ENCODE assay signal across 23 cellular contexts in genomic region chr12:13606290-13606689, GRCh38.
A peak's percentile ranks its signal among the peaks of the same experiment; 100 is the strongest.
DNase-seq lines count a peak whose midpoint lies in the region; ATAC-seq and TF ChIP-seq lines count a peak whose summit lies in the region.
"Had no signal": no experiment of that assay in that cellular context is flagged by ENCODE, and none has a peak within 500 bp of the region (broad histone marks: within the 10 kb centered on the region; RNA-seq: fewer than 3 reads in every experiment).

No MANE protein-coding gene starts in this region.

- no peak overlapping the region for H3K9ac ChIP-seq in mesenchymal stem cell (ENCODE audit: low read length)

- no peak for ATAC-seq in HG03108 (IDR thresholded peaks at IDR 0.05; ENCODE audit: unreplicated experiment)
- ATAC-seq: activated CD8-positive, alpha-beta T cell treated with anti-CD3 and anti-CD28 coated beads for 36 hours; esophagus mucosa; foreskin keratinocyte; heart right ventricle; stimulated activated naive B cell treated with anti-CD40 and anti-IgM and Interleukin-4, amounts not matched to agents 10 μg/mL and 1 μg/mL and 100 μg/mL, for 72 hours; T-cell had no signal

- no peak for TF ChIP-seq RAD21 in Ishikawa (IDR thresholded peaks at IDR 0.05; ENCODE audit: low read depth)

- no peak overlapping the region for H4K8ac ChIP-seq in mesenchymal stem cell (ENCODE audit: low read length)

- no peaks in the 10 kb centered on the region for H3K79me1 ChIP-seq in mesenchymal stem cell (replicated peaks; ENCODE audit: low read length, poor library complexity, severe bottlenecking)

- no peak overlapping the region for H2BK15ac ChIP-seq in mesenchymal stem cell (ENCODE audit: low read depth, poor library complexity, severe bottlenecking)

- DNase-seq in D341Med (ENCODE audit: low spot score): peak; percentile 30
- peak; percentile 28 for DNase-seq in NCI-H82 treated with DMSO at 0.1 percent for 48 hours (lab: John Stamatoyannopoulos, UW; ENCODE audit: unreplicated experiment)
- peak; percentile 53 for DNase-seq in iPS-NIHi11 (ENCODE audit: low spot score)
- no peak for DNase-seq in mesenchymal stem cell
- DNase-seq in NCI-H2196 (lab: John Stamatoyannopoulos, UW; ENCODE audit: unreplicated experiment): no peak
- DNase-seq: activated CD4-positive, alpha-beta T cell treated with anti-CD3 and anti-CD28 coated beads for 1 hour; activated CD8-positive, alpha-beta T cell treated with anti-CD3 and anti-CD28 coated beads for 36 hours; activated naive CD8-positive, alpha-beta T cell treated with anti-CD3 and anti-CD28 coated beads for 36 hours; cortex of kidney; foreskin keratinocyte; heart right ventricle; MG63; NCI-H2081; sigmoid colon; stimulated activated CD4-positive, alpha-beta T cell treated with anti-CD3 and anti-CD28 coated beads, Interleukin-4, amount 100 ng/mL, for 4 hours; stimulated activated naive B cell treated with anti-CD40 and anti-IgM and Interleukin-4, amounts not matched to agents 10 μg/mL and 1 μg/mL and 100 μg/mL, for 72 hours; T-cell had no signal

- H2BK12ac ChIP-seq in mesenchymal stem cell (ENCODE audit: low read length in 2 of 2): no peak overlapping the region

- peaks cover 0 to 3% of the 10 kb centered on the region in 2 experiments for H3K27me3 ChIP-seq in mesenchymal stem cell (ENCODE audit: control insufficient read depth in 1 of 2, insufficient read depth in 1 of 2, low read length in 2 of 2)
- H3K27me3 ChIP-seq: ascending aorta, foreskin keratinocyte, heart right ventricle, MG63, neutrophil, sigmoid colon had no signal

- H3K18ac ChIP-seq in mesenchymal stem cell (ENCODE audit: low read depth in 1 of 2, low read length in 2 of 2): no peak overlapping the region

- no peak overlapping the region for H2AFZ ChIP-seq in mesenchymal stem cell (ENCODE audit: low read depth, low read length)

- no peak overlapping the region for H2BK120ac ChIP-seq in mesenchymal stem cell (ENCODE audit: low read depth, low read length)

- no peaks in the 10 kb centered on the region for H3K9me3 ChIP-seq in mesenchymal stem cell (ENCODE audit: control insufficient read depth, low read length)
- H3K9me3 ChIP-seq: ascending aorta, heart right ventricle, MG63, neutrophil, sigmoid colon had no signal

- TF ChIP-seq EP300 in Ishikawa (IDR thresholded peaks at IDR 0.05; ENCODE audit: borderline replicate concordance): no peak

- H3K36me3 ChIP-seq in mesenchymal stem cell (ENCODE audit: control insufficient read depth in 1 of 2, insufficient read depth in 2 of 2, low read depth in 1 of 2, low read length in 2 of 2): no peaks in the 10 kb centered on the region
- H3K36me3 ChIP-seq: ascending aorta, heart right ventricle, MG63, neutrophil, sigmoid colon had no signal

- H3K4me3 ChIP-seq in mesenchymal stem cell (ENCODE audit: insufficient read depth in 1 of 2, low read depth in 1 of 2, low read length in 2 of 2): no peak overlapping the region
- H3K4me3 ChIP-seq: ascending aorta, heart right ventricle, MG63, sigmoid colon had no signal

- 56% methylated on average over 3 of the region's 4 CpGs for WGBS in mesenchymal stem cell

- H3K4me1 ChIP-seq in mesenchymal stem cell (ENCODE audit: control insufficient read depth, insufficient read depth, low read depth, low read length): no peaks in the 10 kb centered on the region
- H3K4me1 ChIP-seq: ascending aorta, foreskin keratinocyte, sigmoid colon had no signal

- no peak overlapping the region for H3K4me2 ChIP-seq in mesenchymal stem cell (ENCODE audit: low read length, poor library complexity, severe bottlenecking)

- H3K27ac ChIP-seq in mesenchymal stem cell (ENCODE audit: low read length, poor library complexity, severe bottlenecking): no peak overlapping the region
- H3K27ac ChIP-seq: ascending aorta, C4-2B, foreskin keratinocyte, heart right ventricle, neutrophil, sigmoid colon had no signal

- H3K23ac ChIP-seq in mesenchymal stem cell (ENCODE audit: low read length in 2 of 2): no peak overlapping the region

- no peak overlapping the region for H3K14ac ChIP-seq in mesenchymal stem cell (ENCODE audit: low read length in 2 of 2)

- no peak overlapping the region for H3K4ac ChIP-seq in mesenchymal stem cell (ENCODE audit: low read depth in 1 of 2, low read length in 2 of 2)

- H2BK5ac ChIP-seq in mesenchymal stem cell (ENCODE audit: low read depth, low read length, poor library complexity, severe bottlenecking): no peak overlapping the region

- H2AK5ac ChIP-seq in mesenchymal stem cell (ENCODE audit: low read length, severe bottlenecking): no peak overlapping the region

- H4K91ac ChIP-seq in mesenchymal stem cell (ENCODE audit: low read length): no peak overlapping the region

TF ChIP-seq in Ishikawa, 13 proteins besides CTCF, POLR2A, EP300 and RAD21:
- no peak for TF ChIP-seq ZBTB7A (IDR thresholded peaks at IDR 0.05; ENCODE audit: low read depth)
- TF ChIP-seq USF1 (IDR thresholded peaks at IDR 0.05): peak; percentile 49
- TF ChIP-seq CEBPB (IDR thresholded peaks at IDR 0.05): no peak

Comparison
In these comparisons a context has a peak if more than half of its experiments do, and no peak if none do; other contexts are left out.
1. DNase-seq: peak in D341Med (single experiment), NCI-H82 treated with DMSO at 0.1 percent for 48 hours (single experiment) and iPS-NIHi11 (single experiment); none in mesenchymal stem cell (single experiment) and NCI-H2196 (single experiment).